1 cellular context compared by ENCODE assay signal in genomic region chr3:186949281-186949982, GRCh38.
TF ChIP-seq lines count a peak whose summit lies in the region.

No MANE protein-coding gene starts in this region.

TF ChIP-seq in K562, 482 proteins besides CTCF, POLR2A, EP300 and RAD21 (continued from another document and continues in another):
- TF ChIP-seq AFF4 (CRISPR knock-in tag; IDR thresholded peaks at IDR 0.05) (peak; percentile 49; the same call in 1 of the 2 replicates), MTA3 (IDR thresholded peaks at IDR 0.05; ENCODE audit: borderline replicate concordance) (peak; percentile 23; the same call in 1 of the 2 replicates), HDAC1 (IDR thresholded peaks at IDR 0.05) (peak in 1 of 2 experiments; percentile 59; a peak in 1 of 4 replicates), CXXC5 (CRISPR knock-in tag; IDR thresholded peaks at IDR 0.05) (peak; percentile 53), LEF1 (IDR thresholded peaks at IDR 0.05) (peak; percentile 65; the same call in 1 of the 2 replicates), KAT7 (CRISPR knock-in tag; IDR thresholded peaks at IDR 0.05; ENCODE audit: borderline replicate concordance) (peak; percentile 71; the same call in 1 of the 2 replicates), TEAD4 (IDR thresholded peaks at IDR 0.05; ENCODE audit: low read length) (peak; percentile 81), TEAD4 (CRISPR knock-in tag; IDR thresholded peaks at IDR 0.05; ENCODE audit: borderline replicate concordance) (no peak), THRAP3 (IDR thresholded peaks at IDR 0.05; ENCODE audit: borderline replicate concordance) (no peak), ZNF507 (tag; conservative IDR thresholded peaks at IDR 0.05) (no peak), RBM34 (IDR thresholded peaks at IDR 0.05; ENCODE audit: borderline replicate concordance, insufficient read depth, low read length) (no peak), MLX (CRISPR knock-in tag; conservative IDR thresholded peaks at IDR 0.05) (no peak), E2F3 (CRISPR knock-in tag; IDR thresholded peaks at IDR 0.05) (no peak), EHMT2 (IDR thresholded peaks at IDR 0.05) (0 out of 2 replicates have a peak, but pooled peaks have one; percentile 17), KLF10 (CRISPR knock-in tag; IDR thresholded peaks at IDR 0.05) (no peak), LCOR (CRISPR knock-in tag; IDR thresholded peaks at IDR 0.05) (0 out of 2 replicates have a peak, but pooled peaks have one; percentile 48), RCOR1 (IDR thresholded peaks at IDR 0.05; ENCODE audit: borderline replicate concordance in 1 of 2, low read depth in 2 of 2, low read length in 2 of 2) (peak in 1 of 2 experiments; percentile 66; a peak in 2 of 4 replicates), ZNF79 (CRISPR knock-in tag; IDR thresholded peaks at IDR 0.05; ENCODE audit: low read depth) (no peak), JUND (IDR thresholded peaks at IDR 0.05; ENCODE audit: borderline replicate concordance, low read depth, low read length) (peak; percentile 91), JUND (tag; IDR thresholded peaks at IDR 0.05; ENCODE audit: borderline replicate concordance, low read depth, low read length) (peak; percentile 88; the same call in 1 of the 3 replicates), FOSL1 (tag; conservative IDR thresholded peaks at IDR 0.05) (peak; percentile 91), MAFK (IDR thresholded peaks at IDR 0.05; ENCODE audit: low read length) (peak; percentile 66), MNT (conservative IDR thresholded peaks at IDR 0.05) (peak; percentile 50 to 69; a peak in 3 of 4 replicates), SOX6 (IDR thresholded peaks at IDR 0.05) (peak; percentile 70), ZKSCAN8 (CRISPR knock-in tag; IDR thresholded peaks at IDR 0.05) (peak; percentile 58; the same call in 1 of the 2 replicates), KDM5B (IDR thresholded peaks at IDR 0.05; ENCODE audit: insufficient replicate concordance, low read depth, low read length) (no peak), PPARD (CRISPR knock-in tag; IDR thresholded peaks at IDR 0.05) (no peak), PHF20 (IDR thresholded peaks at IDR 0.05; ENCODE audit: partially characterized antibody) (no peak), NCOR1 (IDR thresholded peaks at IDR 0.05) (peak; percentile 77), ZNF717 (CRISPR knock-in tag; IDR thresholded peaks at IDR 0.05) (no peak), PHF8 (IDR thresholded peaks at IDR 0.05; ENCODE audit: borderline replicate concordance, low read length) (peak; percentile 25; the same call in 1 of the 2 replicates), HDAC3 (IDR thresholded peaks at IDR 0.05; ENCODE audit: borderline replicate concordance, partially characterized antibody) (peak; percentile 71), NFE2 (IDR thresholded peaks at IDR 0.05; ENCODE audit: low read depth) (peak; percentile 92), PREB (CRISPR knock-in tag; IDR thresholded peaks at IDR 0.05) (peak; percentile 64; the same call in 1 of the 2 replicates), PRDM10 (IDR thresholded peaks at IDR 0.05; ENCODE audit: partially characterized antibody) (peak; percentile 47), TCF3 (CRISPR knock-in tag; IDR thresholded peaks at IDR 0.05) (peak; percentile 86), ADNP (tag; IDR thresholded peaks at IDR 0.05) (no peak), ZNF75A (CRISPR knock-in tag; IDR thresholded peaks at IDR 0.05) (0 out of 2 replicates have a peak, but pooled peaks have one; percentile 30), HMBOX1 (IDR thresholded peaks at IDR 0.05) (peak; percentile 81), OTX1 (CRISPR knock-in tag; IDR thresholded peaks at IDR 0.05) (0 out of 2 replicates have a peak, but pooled peaks have one; percentile 12), SMARCA4 (IDR thresholded peaks at IDR 0.05) (peak; percentile 93), HDAC8 (tag; IDR thresholded peaks at IDR 0.05) (no peak), NCOA1 (IDR thresholded peaks at IDR 0.05; ENCODE audit: low read depth) (peak; percentile 80; the same call in 1 of the 2 replicates), CCNT2 (IDR thresholded peaks at IDR 0.05; ENCODE audit: borderline replicate concordance, extremely low read depth, insufficient read length, low read depth, low read length) (peak; percentile 74), TEAD1 (CRISPR knock-in tag; IDR thresholded peaks at IDR 0.05) (peak in 1 of 2 experiments; percentile 43; a peak in 1 of 4 replicates), SP1 (CRISPR knock-in tag; IDR thresholded peaks at IDR 0.05) (0 out of 2 replicates have a peak, but pooled peaks have one; percentile 15), ZNF143 (CRISPR knock-in tag; IDR thresholded peaks at IDR 0.05) (no peak), CBFA2T2 (conservative IDR thresholded peaks at IDR 0.05) (peak; percentile 82), SMAD4 (CRISPR knock-in tag; conservative IDR thresholded peaks at IDR 0.05) (peak; percentile 74; the same call in 1 of the 2 replicates), TBL1XR1 (IDR thresholded peaks at IDR 0.05; ENCODE audit: low read length in 2 of 2) (peak in 1 of 2 experiments; percentile 63; a peak in 2 of 4 replicates), MTA2 (IDR thresholded peaks at IDR 0.05; ENCODE audit: low read depth) (peak; percentile 60), UBTF (IDR thresholded peaks at IDR 0.05; ENCODE audit: borderline replicate concordance in 1 of 2, low read depth in 2 of 2, low read length in 2 of 2) (0 out of 4 replicates have a peak, but pooled peaks have one; percentile 7 to 55), E2F6 (IDR thresholded peaks at IDR 0.05; ENCODE audit: borderline replicate concordance in 1 of 2, extremely low read depth in 1 of 2, insufficient read depth in 1 of 2, insufficient read length in 1 of 2, low read depth in 1 of 2, low read length in 1 of 2, poor library complexity in 1 of 2, severe bottlenecking in 1 of 2) (peak in 1 of 2 experiments; percentile 47), TOE1 (IDR thresholded peaks at IDR 0.05; ENCODE audit: borderline replicate concordance) (0 out of 2 replicates have a peak, but pooled peaks have one; percentile 39), TOE1 (CRISPR knock-in tag; IDR thresholded peaks at IDR 0.05; ENCODE audit: borderline replicate concordance, low read depth) (no peak), ZNF384 (IDR thresholded peaks at IDR 0.05; ENCODE audit: low read depth, low read length) (peak; percentile 80)
